Comparison of ENCODE assay signal across 13 cellular contexts in genomic region chr9:134645607-134646365, GRCh38. TPM values are rescaled to one million over a fixed set of nuclear protein-coding genes. Genes with fewer than 3 reads are reported as not detected.
A peak's percentile ranks its signal among the peaks of the same experiment; 100 is the strongest.
DNase-seq lines count a peak whose midpoint lies in the region; ATAC-seq and TF ChIP-seq lines count a peak whose summit lies in the region.
"Had no signal": no experiment of that assay in that cellular context is flagged by ENCODE, and none has a peak within 500 bp of the region (broad histone marks: within the 10 kb centered on the region; RNA-seq: fewer than 3 reads in every experiment).

No MANE protein-coding gene starts in this region.

- TF ChIP-seq POLR2A in transverse colon (IDR thresholded peaks at IDR 0.05): no peak

- DNase-seq in MG63 (no peak), choroid plexus epithelial cell (ENCODE audit: low read depth) (no peak), transverse colon (no peak), head of caudate nucleus (no peak)
- DNase-seq: NCI-H1417; NCI-H524 treated with DMSO at 0.1 percent for 48 hours; stimulated activated CD4-positive, alpha-beta T cell treated with anti-CD3 and anti-CD28 coated beads, Interleukin-2, amount 100 ng/mL, for 24 hours; stimulated activated naive B cell treated with anti-CD40 and anti-IgM and Interleukin-4, amounts not matched to agents 10 μg/mL and 1 μg/mL and 100 μg/mL, for 72 hours had no signal

- in situ Hi-C loops in transverse colon (cut with MboI; ENCODE audit: low pct_ligation_motif_present in 1 of 4, low pct_unique_long_range_greater_than_20kb in 1 of 4, low sequenced_read_pairs in 3 of 4): no loop called here

- TF ChIP-seq CTCF in choroid plexus epithelial cell (conservative IDR thresholded peaks at IDR 0.05; ENCODE audit: low read depth, low read length) (no peak), transverse colon (IDR thresholded peaks at IDR 0.05) (no peak)

- H3K4me3 ChIP-seq in MG63 (peak overlapping the region; percentile 43; the same call in 1 of the 2 replicates), choroid plexus epithelial cell (ENCODE audit: low read depth, low read length) (peak overlapping the region; percentile 66), muscle layer of duodenum (ENCODE audit: low read depth in 1 of 2, low read length in 2 of 2) (peak overlapping the region; percentile 19 to 47), transverse colon (peak overlapping the region in 1 of 4 donors; percentile 19)
- H3K4me3 ChIP-seq: GM23338, neural progenitor cell had no signal

- H3K27ac ChIP-seq in muscle layer of duodenum (ENCODE audit: low read length): peak overlapping the region; percentile 27
- peak overlapping the region; percentile 82 to 96 (median 90) for H3K27ac ChIP-seq in transverse colon
- H3K27ac ChIP-seq: neural progenitor cell had no signal

- WGBS in transverse colon (ENCODE audit: low coverage in 1 of 2), 2 donors: 42% methylated on average over 9 of the region's 9 CpGs; no CpG with 5 or more reads in 1 of the 2 donors

- H3K4me1 ChIP-seq in muscle layer of duodenum (ENCODE audit: control insufficient read depth in 1 of 2, insufficient read depth in 2 of 2, low read length in 2 of 2): peaks cover 13 to 39% of the 10 kb centered on the region in 2 donors
- H3K4me1 ChIP-seq in transverse colon: peaks cover 20 to 56% (median 29%) of the 10 kb centered on the region in 4 donors

- ATAC-seq in HG02588 (IDR thresholded peaks at IDR 0.05; ENCODE audit: unreplicated experiment) (no peak), HG03280 (IDR thresholded peaks at IDR 0.05; ENCODE audit: unreplicated experiment) (no peak)
- ATAC-seq: GM23338; stimulated activated naive B cell treated with anti-CD40 and anti-IgM and Interleukin-4, amounts not matched to agents 10 μg/mL and 1 μg/mL and 100 μg/mL, for 72 hours had no signal

- H3K9me3 ChIP-seq in MG63: no peaks in the 10 kb centered on the region
- no peaks in the 10 kb centered on the region for H3K9me3 ChIP-seq in muscle layer of duodenum (ENCODE audit: control insufficient read depth in 1 of 2, low read length in 2 of 2)
- no peaks in the 10 kb centered on the region for H3K9me3 ChIP-seq in transverse colon

- H3K36me3 ChIP-seq in MG63 (peaks cover 46% of the 10 kb centered on the region), muscle layer of duodenum (ENCODE audit: control insufficient read depth in 1 of 2, insufficient read depth in 2 of 2, low read length in 2 of 2) (peaks cover 0 to 3% of the 10 kb centered on the region in 2 donors), transverse colon (no peaks in the 10 kb centered on the region)
- H3K36me3 ChIP-seq: neural progenitor cell had no signal

- no peak for TF ChIP-seq EP300 in transverse colon (IDR thresholded peaks at IDR 0.05; ENCODE audit: low read depth)

- intact Hi-C loops in transverse colon (cut with DNase I; ENCODE audit: low total_unique reads) (loop anchor here (10.0 kb wide), 1 partner anchor 311 kb away; no protein-coding TSS in a partner anchor), head of caudate nucleus (cut with DNase I) (no loop called here)

- H3K27me3 ChIP-seq in MG63 (no peaks in the 10 kb centered on the region), muscle layer of duodenum (ENCODE audit: low read depth, low read length) (no peaks in the 10 kb centered on the region), transverse colon (peaks cover 27% of the 10 kb centered on the region)

RNA-seq across cellular contexts. Expression of gene COL5A1, which starts 4.2 kb away (rescaled TPM):
- total RNA-seq in MG63 (2014; rRNA removed; shearing (Covaris generic); ENCODE audit: low replicate concordance): 78.9 and 92.0 TPM in 2 replicates
- 10 to 100 TPM in 2 of 4 donors, 1 to 10 TPM in 2; 7.1 to 69.3 (median 16.1) TPM for total RNA-seq in transverse colon
